Comparison of ENCODE assay signal across 8 cellular contexts in genomic region chr17:16013943-16014407, GRCh38. TPM values are rescaled to one million over a fixed set of nuclear protein-coding genes. Genes with fewer than 3 reads are reported as not detected.
DNase-seq lines count a peak whose midpoint lies in the region; ATAC-seq and TF ChIP-seq lines count a peak whose summit lies in the region.

No MANE protein-coding gene starts in this region.

- H3K4me2 ChIP-seq in DND-41 (ENCODE audit: insufficient read depth, low read length): no peak overlapping the region

- no peak overlapping the region for H3K27ac ChIP-seq in DND-41 (ENCODE audit: low read length)

- DNase-seq in DND-41 (no peak), NCI-H69 (lab: John Stamatoyannopoulos, UW) (peak; percentile 21), non-pigmented ciliary epithelial cell (ENCODE audit: low read depth) (peak; percentile 60), NCI-H2107 treated with DMSO at 0.1 percent for 48 hours (lab: John Stamatoyannopoulos, UW; ENCODE audit: unreplicated experiment) (no peak), sciatic nerve (ENCODE audit: low spot score) (no peak)
- DNase-seq in naive thymus-derived CD8-positive, alpha-beta T cell: no peak
- DNase-seq in activated CD4-positive, alpha-beta T cell treated with anti-CD3 and anti-CD28 coated beads, Interleukin-2, amount 50 U/mL, for 4 hours: no peak

- no peaks in the 10 kb centered on the region for H3K27me3 Mint-ChIP-seq in naive thymus-derived CD8-positive, alpha-beta T cell

- no peak overlapping the region for H3K9ac ChIP-seq in DND-41 (ENCODE audit: low read depth, low read length)

- no peak overlapping the region for H3K4me3 Mint-ChIP-seq in naive thymus-derived CD8-positive, alpha-beta T cell

- H3K27me3 ChIP-seq in DND-41 (ENCODE audit: insufficient read depth, low read length, poor library complexity): no peaks in the 10 kb centered on the region

- ATAC-seq in DND-41 (ENCODE audit: insufficient read depth, low read depth): no peak
- ATAC-seq in esophagus mucosa: peak; percentile 39
- no peak for ATAC-seq in naive thymus-derived CD8-positive, alpha-beta T cell
- ATAC-seq in sciatic nerve: no peak

- peaks cover 0 to 86% (median 13%) of the 10 kb centered on the region in 3 donors for H3K36me3 Mint-ChIP-seq in naive thymus-derived CD8-positive, alpha-beta T cell

- no peaks in the 10 kb centered on the region for H3K4me1 ChIP-seq in DND-41 (ENCODE audit: insufficient read depth, low read length)

- H3K79me2 ChIP-seq in DND-41 (ENCODE audit: insufficient read depth, low read length): peaks cover 46% of the 10 kb centered on the region

- H3K9me3 Mint-ChIP-seq in naive thymus-derived CD8-positive, alpha-beta T cell: no peaks in the 10 kb centered on the region

- H2AFZ ChIP-seq in DND-41 (ENCODE audit: low read depth, low read length): no peak overlapping the region

- intact Hi-C loops in sciatic nerve (cut with DNase I): no loop called here

- no peak overlapping the region for H3K4me3 ChIP-seq in DND-41 (ENCODE audit: low read depth in 1 of 2, low read length in 2 of 2)

- peak overlapping the region in 1 of 10 donors; percentile 20 for H3K27ac Mint-ChIP-seq in naive thymus-derived CD8-positive, alpha-beta T cell

- POLR2A ChIA-PET in naive thymus-derived CD8-positive, alpha-beta T cell (lab: Charles Lee): no interaction called here

- peaks cover 69% of the 10 kb centered on the region for H3K36me3 ChIP-seq in DND-41 (ENCODE audit: insufficient read depth, low read length)

- no peaks in the 10 kb centered on the region for H3K9me3 ChIP-seq in DND-41 (ENCODE audit: insufficient read depth, low read length, severe bottlenecking)

- peaks cover 4% of the 10 kb centered on the region; the same call in 1 of the 2 replicates for H4K20me1 ChIP-seq in DND-41 (ENCODE audit: insufficient read depth, low read length)

- H3K4me1 Mint-ChIP-seq in naive thymus-derived CD8-positive, alpha-beta T cell: peaks cover 7 to 19% (median 15%) of the 10 kb centered on the region in 4 donors

- TF ChIP-seq CTCF in DND-41 (IDR thresholded peaks at IDR 0.05; ENCODE audit: borderline replicate concordance, extremely low read depth, low read length, poor library complexity, severe bottlenecking): peak; percentile 14

RNA-seq across cellular contexts. Expression of gene TTC19, which starts 14.4 kb away (rescaled TPM):
- total RNA-seq in esophagus mucosa (20.4 TPM), sciatic nerve (32.9 TPM)
- total RNA-seq in naive thymus-derived CD8-positive, alpha-beta T cell: 10 to 100 TPM; 37.0 to 37.6 TPM
- 10 to 100 TPM; 31.6 to 39.6 (median 35.1) TPM for polyA plus RNA-seq in naive thymus-derived CD8-positive, alpha-beta T cell

RNA-seq across cellular contexts. Expression of gene ZSWIM7, which starts 14.5 kb away (rescaled TPM):
- 6.8 TPM for total RNA-seq in esophagus mucosa
- 10 to 100 TPM; 37.3 to 37.6 TPM for total RNA-seq in naive thymus-derived CD8-positive, alpha-beta T cell
- polyA plus RNA-seq in naive thymus-derived CD8-positive, alpha-beta T cell: 10 to 100 TPM; 60.9 to 87.3 (median 69.3) TPM
- total RNA-seq in sciatic nerve: 19.3 TPM

Comparison
In these comparisons a context has a peak if more than half of its experiments do, and no peak if none do; other contexts are left out.
1. DNase-seq: peak in NCI-H69 (single experiment) and non-pigmented ciliary epithelial cell (single experiment); none in DND-41 (single experiment), naive thymus-derived CD8-positive, alpha-beta T cell (0 of 10), NCI-H2107 treated with DMSO at 0.1 percent for 48 hours (single experiment), activated CD4-positive, alpha-beta T cell treated with anti-CD3 and anti-CD28 coated beads, Interleukin-2, amount 50 U/mL, for 4 hours (0 of 2) and sciatic nerve (single experiment).